In genomic region chr17:4357030-4357635, GRCh38 we compare ENCODE assay signal across 28 cellular contexts. TPM values are rescaled to one million over a fixed set of nuclear protein-coding genes. Genes with fewer than 3 reads are reported as not detected.
DNase-seq lines count a peak whose midpoint lies in the region; ATAC-seq and TF ChIP-seq lines count a peak whose summit lies in the region.
"Had no signal": no experiment of that assay in that cellular context is flagged by ENCODE, and none has a peak within 500 bp of the region (broad histone marks: within the 10 kb centered on the region; RNA-seq: fewer than 3 reads in every experiment).

No MANE protein-coding gene starts in this region.

- H3K36me3 ChIP-seq in CD8-positive, alpha-beta memory T cell (ENCODE audit: insufficient read depth, low read length): no peaks in the 10 kb centered on the region
- H3K36me3 ChIP-seq in body of pancreas (replicated peaks in 1 of 2; ENCODE audit: insufficient read depth in 1 of 2, low read depth in 2 of 2): no peaks in the 10 kb centered on the region
- H3K36me3 ChIP-seq: colonic mucosa, pancreas, thyroid gland had no signal

- TF ChIP-seq CTCF in body of pancreas (IDR thresholded peaks at IDR 0.05): no peak

- no peak overlapping the region for H3K27ac ChIP-seq in CD8-positive, alpha-beta memory T cell (ENCODE audit: low read depth, low read length)
- H3K27ac ChIP-seq in body of pancreas: no peak overlapping the region
- H3K27ac ChIP-seq: C4-2B, colonic mucosa, GM23248, hepatocyte, pancreas, thyroid gland, WERI-Rb-1 had no signal

- H3K27ac Mint-ChIP-seq in CD8-positive, alpha-beta memory T cell: peak overlapping the region in 5 of 8 donors; percentile 43 to 76 (median 52)
- H3K27ac Mint-ChIP-seq in IgD-negative memory B cell: peak overlapping the region; percentile 0 to 87 (median 51)
- peak overlapping the region in 2 of 10 donors; percentile 19 to 37 for H3K27ac Mint-ChIP-seq in naive thymus-derived CD8-positive, alpha-beta T cell
- H3K27ac Mint-ChIP-seq in activated CD8-positive, alpha-beta T cell treated with anti-CD3 and anti-CD28 coated beads, Interleukin-2, amount 10 ng/mL, durations not matched to agents 7 days and 5 days: no peak overlapping the region

- peaks cover 49 to 77% (median 68%) of the 10 kb centered on the region in 3 donors for H3K4me1 Mint-ChIP-seq in CD8-positive, alpha-beta memory T cell
- peaks cover 44 to 51% (median 49%) of the 10 kb centered on the region in 3 donors for H3K4me1 Mint-ChIP-seq in IgD-negative memory B cell
- peaks cover 16 to 65% (median 62%) of the 10 kb centered on the region in 4 donors for H3K4me1 Mint-ChIP-seq in naive thymus-derived CD8-positive, alpha-beta T cell
- peaks cover 17% of the 10 kb centered on the region for H3K4me1 Mint-ChIP-seq in activated CD8-positive, alpha-beta T cell treated with anti-CD3 and anti-CD28 coated beads, Interleukin-2, amount 10 ng/mL, durations not matched to agents 7 days and 5 days (ENCODE audit: low read depth)

- ATAC-seq in naive thymus-derived CD8-positive, alpha-beta T cell: no peak
- no peak for ATAC-seq in activated CD8-positive, alpha-beta T cell treated with anti-CD3 and anti-CD28 coated beads, Interleukin-2, amount 10 ng/mL, durations not matched to agents 7 days and 5 days
- ATAC-seq in body of pancreas: no peak
- ATAC-seq: left lobe of liver; natural killer cell treated with Interleukin-12 subunit alpha and Interleukin-12 subunit beta and Interleukin-15 and Interleukin-18, amount 100 ng/mL, for 72 hours; pancreas; right cardiac atrium; stimulated activated naive CD8-positive, alpha-beta T cell treated with anti-CD3 and anti-CD28 coated beads, Interleukin-15, Interleukin-2, amounts not matched to agents 100 U/mL and 50 U/mL, for 24 hours had no signal

- H3K4me1 ChIP-seq in CD8-positive, alpha-beta memory T cell (ENCODE audit: insufficient read depth, low read length): peaks cover 43% of the 10 kb centered on the region
- peaks cover 23% of the 10 kb centered on the region for H3K4me1 ChIP-seq in body of pancreas
- H3K4me1 ChIP-seq: colonic mucosa had no signal

- intact Hi-C loops in body of pancreas (cut with DNase I): no loop called here

- no peaks in the 10 kb centered on the region for H3K9me3 Mint-ChIP-seq in CD8-positive, alpha-beta memory T cell
- no peaks in the 10 kb centered on the region for H3K9me3 Mint-ChIP-seq in IgD-negative memory B cell
- no peaks in the 10 kb centered on the region for H3K9me3 Mint-ChIP-seq in naive thymus-derived CD8-positive, alpha-beta T cell
- H3K9me3 Mint-ChIP-seq in activated CD8-positive, alpha-beta T cell treated with anti-CD3 and anti-CD28 coated beads, Interleukin-2, amount 10 ng/mL, durations not matched to agents 7 days and 5 days (ENCODE audit: insufficient read depth): no peaks in the 10 kb centered on the region
- H3K9me3 Mint-ChIP-seq: natural killer cell treated with Interleukin-12 subunit alpha and Interleukin-12 subunit beta and Interleukin-15 and Interleukin-18, amount 100 ng/mL, for 72 hours had no signal

- POLR2A ChIA-PET in CD8-positive, alpha-beta memory T cell (lab: Charles Lee): no interaction called here
- POLR2A ChIA-PET in naive thymus-derived CD8-positive, alpha-beta T cell (lab: Charles Lee): no interaction called here
- POLR2A ChIA-PET in activated CD8-positive, alpha-beta T cell treated with anti-CD3 and anti-CD28 coated beads, Interleukin-2, amount 10 ng/mL, durations not matched to agents 7 days and 5 days (lab: Charles Lee): no interaction called here

- no peak for DNase-seq in CD8-positive, alpha-beta memory T cell
- DNase-seq in amniotic epithelial cell (ENCODE audit: low read depth) (peak; percentile 50), cerebellar cortex (ENCODE audit: low spot score) (no peak), HK-2 (ENCODE audit: unreplicated experiment) (no peak), body of pancreas (no peak)
- no peak for DNase-seq in naive thymus-derived CD8-positive, alpha-beta T cell
- no peak for DNase-seq in activated CD8-positive, alpha-beta T cell treated with anti-CD3 and anti-CD28 coated beads, Interleukin-2, amount 10 ng/mL, durations not matched to agents 7 days and 5 days
- DNase-seq: activated CD4-positive, alpha-beta T cell treated with anti-CD3 and anti-CD28 coated beads, Interleukin-2, amount 50 U/mL, for 48 hours; activated CD8-positive, alpha-beta memory T cell treated with anti-CD3 and anti-CD28 coated beads, Interleukin-2, amount 50 U/mL, for 48 hours; activated effector memory CD4-positive, alpha-beta T cell treated with Interleukin-2 at 50 U/mL for 16 hours; colonic mucosa; effector memory CD4-positive, alpha-beta T cell; foreskin melanocyte; GM23248; midbrain; NCI-H1048; NCI-H187; NCI-H526 treated with DMSO at 0.1 percent for 48 hours; pancreas; right cardiac atrium; stimulated activated naive CD8-positive, alpha-beta T cell treated with anti-CD3 and anti-CD28 coated beads, Interleukin-15, Interleukin-2, amounts not matched to agents 100 U/mL and 50 U/mL, for 24 hours; thyroid gland; WERI-Rb-1 had no signal

- H3K9me3 ChIP-seq in CD8-positive, alpha-beta memory T cell (ENCODE audit: low read length): no peaks in the 10 kb centered on the region
- H3K9me3 ChIP-seq in body of pancreas: no peaks in the 10 kb centered on the region
- H3K9me3 ChIP-seq: colonic mucosa, pancreas, thyroid gland had no signal

- no peaks in the 10 kb centered on the region for H3K27me3 ChIP-seq in CD8-positive, alpha-beta memory T cell (ENCODE audit: insufficient read depth, low read length, poor library complexity, severe bottlenecking)
- H3K27me3 ChIP-seq in body of pancreas: no peaks in the 10 kb centered on the region
- H3K27me3 ChIP-seq: colonic mucosa, hepatocyte, pancreas, thyroid gland had no signal

- no peak overlapping the region for H3K4me3 ChIP-seq in CD8-positive, alpha-beta memory T cell (ENCODE audit: low read length)
- no peak overlapping the region for H3K4me3 ChIP-seq in body of pancreas
- H3K4me3 ChIP-seq: colonic mucosa, GM23248, hepatocyte, pancreas, thyroid gland had no signal

- WGBS in body of pancreas, 2 donors: 62 to 64% methylated on average over 3 of the region's 3 CpGs

- H3K27me3 Mint-ChIP-seq in CD8-positive, alpha-beta memory T cell: no peaks in the 10 kb centered on the region
- no peaks in the 10 kb centered on the region for H3K27me3 Mint-ChIP-seq in IgD-negative memory B cell
- no peaks in the 10 kb centered on the region for H3K27me3 Mint-ChIP-seq in naive thymus-derived CD8-positive, alpha-beta T cell
- H3K27me3 Mint-ChIP-seq in activated CD8-positive, alpha-beta T cell treated with anti-CD3 and anti-CD28 coated beads, Interleukin-2, amount 10 ng/mL, durations not matched to agents 7 days and 5 days (ENCODE audit: low read depth): no peaks in the 10 kb centered on the region
- H3K27me3 Mint-ChIP-seq: natural killer cell treated with Interleukin-12 subunit alpha and Interleukin-12 subunit beta and Interleukin-15 and Interleukin-18, amount 100 ng/mL, for 72 hours had no signal

- H3K36me3 Mint-ChIP-seq in CD8-positive, alpha-beta memory T cell: peaks cover 0 to 18% (median 7%) of the 10 kb centered on the region in 3 donors
- peaks cover 3% of the 10 kb centered on the region for H3K36me3 Mint-ChIP-seq in IgD-negative memory B cell
- peaks cover 0 to 20% (median 0%) of the 10 kb centered on the region in 3 donors for H3K36me3 Mint-ChIP-seq in naive thymus-derived CD8-positive, alpha-beta T cell
- peaks cover 14% of the 10 kb centered on the region for H3K36me3 Mint-ChIP-seq in activated CD8-positive, alpha-beta T cell treated with anti-CD3 and anti-CD28 coated beads, Interleukin-2, amount 10 ng/mL, durations not matched to agents 7 days and 5 days (ENCODE audit: low read depth)
- H3K36me3 Mint-ChIP-seq: natural killer cell treated with Interleukin-12 subunit alpha and Interleukin-12 subunit beta and Interleukin-15 and Interleukin-18, amount 100 ng/mL, for 72 hours had no signal

- peak overlapping the region in 3 of 7 donors; percentile 28 to 58 (median 54) for H3K4me3 Mint-ChIP-seq in CD8-positive, alpha-beta memory T cell
- peak overlapping the region in 2 of 4 donors; percentile 5 to 76 for H3K4me3 Mint-ChIP-seq in IgD-negative memory B cell
- peak overlapping the region in 6 of 10 donors; percentile 20 to 80 (median 68) for H3K4me3 Mint-ChIP-seq in naive thymus-derived CD8-positive, alpha-beta T cell
- H3K4me3 Mint-ChIP-seq in activated CD8-positive, alpha-beta T cell treated with anti-CD3 and anti-CD28 coated beads, Interleukin-2, amount 10 ng/mL, durations not matched to agents 7 days and 5 days: no peak overlapping the region
- H3K4me3 Mint-ChIP-seq: natural killer cell treated with Interleukin-12 subunit alpha and Interleukin-12 subunit beta and Interleukin-15 and Interleukin-18, amount 100 ng/mL, for 72 hours had no signal

- CTCF ChIA-PET in CD8-positive, alpha-beta memory T cell (lab: Charles Lee): no interaction called here
- CTCF ChIA-PET in activated CD8-positive, alpha-beta T cell treated with anti-CD3 and anti-CD28 coated beads, Interleukin-2, amount 10 ng/mL, durations not matched to agents 7 days and 5 days (lab: Charles Lee): interaction anchor here (1.5 kb wide), 1 partner anchor 141 kb away, joined by 3 read pairs; no protein-coding TSS in a partner anchor

- no peak for TF ChIP-seq POLR2A in body of pancreas (IDR thresholded peaks at IDR 0.05)

RNA-seq across cellular contexts. Expression of gene UBE2G1, which starts 9.3 kb away (rescaled TPM):
- total RNA-seq in CD8-positive, alpha-beta memory T cell: 10 to 100 TPM; 54.9 to 68.0 TPM
- 66.6 TPM for polyA plus RNA-seq in CD8-positive, alpha-beta memory T cell
- 97.5 TPM for polyA plus RNA-seq in IgD-negative memory B cell
- 10 to 100 TPM; 57.2 to 64.5 TPM for total RNA-seq in naive thymus-derived CD8-positive, alpha-beta T cell
- 10 to 100 TPM; 42.7 to 56.5 (median 50.4) TPM for polyA plus RNA-seq in naive thymus-derived CD8-positive, alpha-beta T cell
- 10 to 100 TPM; 69.1 TPM for total RNA-seq in activated CD8-positive, alpha-beta T cell treated with anti-CD3 and anti-CD28 coated beads, Interleukin-2, amount 10 ng/mL, durations not matched to agents 7 days and 5 days
- total RNA-seq in body of pancreas: 10 to 100 TPM; 26.7 to 29.3 TPM
